19 cellular contexts compared by ENCODE assay signal in genomic region chr1:224226849-224227502, GRCh38.
"Had no signal": no experiment of that assay in that cellular context is flagged by ENCODE, and none has a peak within 500 bp of the region (broad histone marks: within the 10 kb centered on the region; RNA-seq: fewer than 3 reads in every experiment).

No MANE protein-coding gene starts in this region.

- H3K4me3 ChIP-seq: lung, tibial artery, upper lobe of left lung, uterus had no signal

- FAIRE-seq: colon, endothelial cell of umbilical vein, kidney had no signal

- H3K27me3 Mint-ChIP-seq: naive thymus-derived CD4-positive, alpha-beta T cell had no signal

- ATAC-seq: foreskin keratinocyte; left colon; left ventricle myocardium superior; naive thymus-derived CD4-positive, alpha-beta T cell; sciatic nerve had no signal

- H3K4me1 ChIP-seq: foreskin keratinocyte, uterus had no signal

- H3K9me3 Mint-ChIP-seq: naive thymus-derived CD4-positive, alpha-beta T cell had no signal

- H3K9me3 ChIP-seq: neutrophil, tibial artery, upper lobe of left lung, uterus had no signal

- H3K27ac ChIP-seq: foreskin keratinocyte, neutrophil, tibial artery, upper lobe of left lung, uterus had no signal

- DNase-seq: dermis blood vessel endothelial cell; erythroblast; foreskin keratinocyte; kidney; left colon; left ventricle myocardium superior; mesenchymal stem cell; naive thymus-derived CD4-positive, alpha-beta T cell; stimulated activated CD4-positive, alpha-beta T cell treated with anti-CD3 and anti-CD28 coated beads, Interleukin-2, amount 100 ng/mL, for 24 hours; stimulated activated CD4-positive, alpha-beta T cell treated with anti-CD3 and anti-CD28 coated beads, Interleukin-4, amount 100 ng/mL, for 4 hours; stimulated activated naive CD4-positive, alpha-beta T cell; tibial artery; upper lobe of left lung; uterus had no signal

- H3K36me3 ChIP-seq: uterus had no signal

- H3K4me3 Mint-ChIP-seq: naive thymus-derived CD4-positive, alpha-beta T cell had no signal

- H3K27me3 ChIP-seq: foreskin keratinocyte, neutrophil, tibial artery, upper lobe of left lung, uterus had no signal

- H3K4me1 Mint-ChIP-seq: naive thymus-derived CD4-positive, alpha-beta T cell had no signal
